Comparison of ENCODE assay signal across 8 cellular contexts in the genomic region with DNA sequence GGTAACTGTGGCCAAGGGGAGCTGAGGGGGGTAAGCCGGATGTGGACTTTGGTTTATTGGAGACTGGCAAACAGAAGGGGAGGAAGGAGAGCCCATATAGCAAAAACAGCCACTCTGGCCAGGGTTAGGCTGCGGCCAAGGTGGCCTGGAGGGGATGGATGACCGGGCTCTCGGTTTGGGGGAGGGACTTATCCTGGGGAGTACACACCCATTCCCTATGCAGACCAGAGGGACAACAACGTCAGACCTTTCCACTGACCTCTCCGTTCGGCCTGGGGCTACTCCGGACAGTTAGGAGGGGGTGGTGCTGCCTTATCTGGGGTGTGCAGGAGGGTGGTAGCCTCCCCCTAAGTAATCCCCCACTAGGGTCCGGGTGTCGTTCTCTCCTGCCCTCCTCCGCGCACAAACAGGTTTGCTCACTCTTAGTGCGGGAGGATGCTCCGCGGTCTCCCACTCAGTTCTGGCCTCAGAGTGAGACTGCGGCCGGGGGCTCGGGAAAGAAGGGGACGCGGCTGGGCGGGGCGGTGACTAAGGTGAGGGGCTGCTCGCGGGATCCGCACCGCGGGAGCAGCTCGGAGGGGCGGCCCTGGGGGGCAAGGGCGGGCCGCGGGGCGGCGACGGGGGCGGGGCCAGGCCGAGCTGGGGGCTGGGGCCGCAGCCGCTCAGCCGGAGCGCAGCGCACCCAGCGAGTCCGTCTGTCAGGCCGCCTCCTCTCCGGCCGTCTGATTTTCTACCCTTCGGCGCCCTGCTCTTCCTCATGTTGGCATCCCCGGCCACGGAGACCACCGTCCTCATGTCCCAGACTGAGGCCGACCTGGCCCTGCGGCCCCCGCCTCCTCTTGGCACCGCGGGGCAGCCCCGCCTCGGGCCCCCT. TPM values are rescaled to one million over a fixed set of nuclear protein-coding genes. Genes with fewer than 3 reads are reported as not detected.
DNase-seq lines count a peak whose midpoint lies in the region; ATAC-seq and TF ChIP-seq lines count a peak whose summit lies in the region.

A gene (plus strand): TSS at position 669 of the 874 bp plus-strand sequence. CDS start 89 bp downstream, at position 758.

- peak within 1 kb of the TSS; percentile 19 for H2BK15ac ChIP-seq in mesenchymal stem cell (ENCODE audit: low read depth, poor library complexity, severe bottlenecking)

- DNase-seq in AG04450 (ENCODE audit: low read depth, low spot score) (no peak), LoVo (ENCODE audit: low spot score) (peak; percentile 52), mesenchymal stem cell (peak; percentile 31), HK-2 (ENCODE audit: unreplicated experiment) (no peak), NK-92 (lab: John Stamatoyannopoulos, UW; ENCODE audit: unreplicated experiment) (no peak)

- peaks cover 16 to 18% of the 10 kb centered on the region in 2 donors for H3K4me1 ChIP-seq in duodenal mucosa (ENCODE audit: control insufficient read depth in 1 of 2, insufficient read depth in 2 of 2, low read length in 2 of 2)
- H3K4me1 ChIP-seq in mesenchymal stem cell (ENCODE audit: control insufficient read depth, insufficient read depth, low read depth, low read length) = peaks cover 43% of the 10 kb centered on the region

- H3K4me3 ChIP-seq in AG04450 (ENCODE audit: low read depth, low read length) = peak within 1 kb of the TSS; percentile 68
- peak within 1 kb of the TSS; percentile 57 to 58 for H3K4me3 ChIP-seq in duodenal mucosa (ENCODE audit: low read depth in 1 of 2, low read length in 2 of 2)
- H3K4me3 ChIP-seq in mesenchymal stem cell (ENCODE audit: insufficient read depth in 1 of 2, low read depth in 1 of 2, low read length in 2 of 2) = peak within 1 kb of the TSS; percentile 61 to 75

- H3K79me1 ChIP-seq in mesenchymal stem cell (replicated peaks; ENCODE audit: low read length, poor library complexity, severe bottlenecking) = peaks cover 27% of the 10 kb centered on the region

- no peaks in the 10 kb centered on the region for H3K27me3 ChIP-seq in AG04450 (ENCODE audit: control insufficient read depth, insufficient read depth, low read length)
- peaks cover 30 to 31% of the 10 kb centered on the region in 2 donors for H3K27me3 ChIP-seq in duodenal mucosa (ENCODE audit: control insufficient read depth in 1 of 2, insufficient read depth in 2 of 2, low read length in 2 of 2)
- H3K27me3 ChIP-seq in mesenchymal stem cell (ENCODE audit: control insufficient read depth in 1 of 2, insufficient read depth in 1 of 2, low read length in 2 of 2) = peaks cover 0 to 45% of the 10 kb centered on the region in 2 experiments

- peak within 1 kb of the TSS; percentile 12 for H4K8ac ChIP-seq in mesenchymal stem cell (ENCODE audit: low read length)

- 3% methylated on average over 37 of the region's 59 CpGs for WGBS in mesenchymal stem cell

- POLR2A ChIA-PET in AG04450 (lab: Yijun Ruan, JAX) = interaction anchor here (1.2 to 1.6 kb wide), 4 partner anchors 10 to 44 kb away, joined by 3 to 6 read pairs (median 6); a partner anchor contains a TSS

- peak within 1 kb of the TSS; percentile 43 for H4K91ac ChIP-seq in mesenchymal stem cell (ENCODE audit: low read length)

- H3K14ac ChIP-seq in mesenchymal stem cell (ENCODE audit: low read length in 2 of 2) = peak within 1 kb of the TSS in 1 of 2 experiments; percentile 9

- peak within 1 kb of the TSS in 1 of 2 experiments; percentile 20 for H3K4ac ChIP-seq in mesenchymal stem cell (ENCODE audit: low read depth in 1 of 2, low read length in 2 of 2)

- H3K9ac ChIP-seq in duodenal mucosa (ENCODE audit: low read depth in 1 of 2, low read length in 2 of 2) (peak within 1 kb of the TSS; percentile 22 to 63), mesenchymal stem cell (ENCODE audit: low read length) (peak within 1 kb of the TSS; percentile 61)

- H2BK120ac ChIP-seq in mesenchymal stem cell (ENCODE audit: low read depth, low read length) = peak within 1 kb of the TSS; percentile 50

- peak within 1 kb of the TSS; percentile 85 for H3K4me2 ChIP-seq in mesenchymal stem cell (ENCODE audit: low read length, poor library complexity, severe bottlenecking)

- peak within 1 kb of the TSS in 1 of 2 experiments; percentile 28 for H3K23ac ChIP-seq in mesenchymal stem cell (ENCODE audit: low read length in 2 of 2)

- no peak for TF ChIP-seq CTCF in AG04450 (IDR thresholded peaks at IDR 0.05; ENCODE audit: low read depth, low read length)

- no peak within 1 kb of the TSS for H2AK5ac ChIP-seq in mesenchymal stem cell (ENCODE audit: low read length, severe bottlenecking)

- CTCF ChIA-PET in AG04450 (lab: Charles Lee) = interaction anchor here (0.6 to 1.4 kb wide), 3 partner anchors 17 to 202 kb away, joined by 3 to 6 read pairs (median 4); no protein-coding TSS in a partner anchor

- no peak for ATAC-seq in GM21825 (IDR thresholded peaks at IDR 0.05; ENCODE audit: unreplicated experiment)
- no peak for ATAC-seq in HG02938 (IDR thresholded peaks at IDR 0.05; ENCODE audit: unreplicated experiment)

- H2AFZ ChIP-seq in mesenchymal stem cell (ENCODE audit: low read depth, low read length) = peak within 1 kb of the TSS; percentile 40

- no peak within 1 kb of the TSS for H2BK5ac ChIP-seq in mesenchymal stem cell (ENCODE audit: low read depth, low read length, poor library complexity, severe bottlenecking)

- H3K9me3 ChIP-seq in AG04450 (ENCODE audit: control insufficient read depth, insufficient read depth, low read length) (peaks cover 3% of the 10 kb centered on the region; the same call in 1 of the 2 replicates), duodenal mucosa (ENCODE audit: control insufficient read depth in 1 of 2, low read length in 2 of 2) (no peaks in the 10 kb centered on the region), mesenchymal stem cell (ENCODE audit: control insufficient read depth, low read length) (no peaks in the 10 kb centered on the region)

- peak within 1 kb of the TSS in 1 of 2 experiments; percentile 21 for H2BK12ac ChIP-seq in mesenchymal stem cell (ENCODE audit: low read length in 2 of 2)

- H3K36me3 ChIP-seq in duodenal mucosa (ENCODE audit: control insufficient read depth in 1 of 2, insufficient read depth in 2 of 2, low read length in 2 of 2) (peaks cover 20 to 37% of the 10 kb centered on the region in 2 donors), mesenchymal stem cell (ENCODE audit: control insufficient read depth in 1 of 2, insufficient read depth in 2 of 2, low read depth in 1 of 2, low read length in 2 of 2) (peaks cover 33 to 44% of the 10 kb centered on the region in 2 experiments)

- H3K27ac ChIP-seq in AG04450 (ENCODE audit: low read depth, low read length) (peak within 1 kb of the TSS; percentile 47), duodenal mucosa (ENCODE audit: low read depth, low read length) (peak within 1 kb of the TSS; percentile 36), mesenchymal stem cell (ENCODE audit: low read length, poor library complexity, severe bottlenecking) (peak within 1 kb of the TSS; percentile 1)

- H3K18ac ChIP-seq in mesenchymal stem cell (ENCODE audit: low read depth in 1 of 2, low read length in 2 of 2) = peak within 1 kb of the TSS in 1 of 2 experiments; percentile 30

RNA-seq across cellular contexts. Expression of the gene that starts here (rescaled TPM):
- 2.3 and 2.7 TPM in 2 replicates for polyA plus RNA-seq in AG04450 (2011; rRNA removed)
- 3.1 and 3.6 TPM in 2 replicates for polyA minus RNA-seq in AG04450 (2011; rRNA and poly(A)+ RNA removed)
- polyA plus RNA-seq in mesenchymal stem cell (2013, experiment 1 of 2) = 0.64 TPM
- 0.44 TPM for polyA plus RNA-seq in mesenchymal stem cell (2013, experiment 2 of 2)

Comparison
In these comparisons a context has a peak if more than half of its experiments do, and no peak if none do; other contexts are left out.
1. DNase-seq: peak in LoVo (single experiment) and mesenchymal stem cell (single experiment); none in AG04450 (single experiment), HK-2 (single experiment) and NK-92 (single experiment).
2. Peak in every context shown above with its lines, with median percentiles within 50 percentile points of each other: H3K27ac ChIP-seq and H3K4me3 ChIP-seq.